ENCODE assay signal across 8 cellular contexts in the genomic region with DNA sequence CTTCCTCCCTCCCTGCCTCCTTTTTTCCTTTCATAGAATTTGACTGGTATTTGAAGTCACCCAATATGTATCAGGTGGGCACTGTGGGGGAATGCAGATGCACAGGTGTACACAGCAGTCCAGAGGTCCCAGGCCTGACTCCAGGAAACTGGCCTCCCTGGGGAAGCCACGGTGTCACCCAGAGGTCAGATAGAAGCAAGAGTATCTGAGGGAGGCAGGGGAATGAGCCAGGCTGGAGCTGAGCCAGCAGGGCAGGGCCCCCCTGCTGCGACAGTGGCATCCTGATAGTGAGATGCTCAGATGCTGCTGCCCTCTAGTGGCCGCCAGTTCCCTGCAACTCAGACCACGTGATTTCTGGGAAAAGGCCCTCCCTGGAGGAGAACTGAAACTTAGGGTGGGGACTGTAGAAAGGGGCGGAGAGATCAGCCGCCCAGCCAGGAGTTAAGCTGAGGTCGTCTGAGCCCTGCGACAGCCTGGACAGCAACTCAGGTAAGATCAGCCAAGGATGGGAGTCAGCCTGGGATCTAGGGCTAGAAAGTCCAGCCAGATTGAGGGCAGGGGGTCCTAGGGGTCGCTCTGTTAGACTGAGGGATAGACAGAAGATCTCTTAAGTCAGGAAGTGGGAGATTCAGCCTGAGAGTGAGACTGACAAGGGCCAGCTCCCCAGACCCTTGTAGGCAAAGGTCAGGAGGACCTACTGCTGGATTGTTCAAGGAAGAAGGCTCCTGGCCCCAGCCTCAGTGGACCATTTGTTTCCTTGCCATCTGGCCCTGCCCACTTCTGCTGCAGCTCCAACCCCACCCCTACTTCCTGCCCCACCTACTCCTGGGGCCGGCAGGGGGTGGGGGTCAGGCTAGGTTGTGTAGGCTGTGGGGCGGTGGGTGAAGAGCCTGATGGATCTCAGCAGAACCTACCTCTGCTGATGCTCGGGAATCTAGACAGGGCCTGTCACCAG. TPM values are rescaled to one million over a fixed set of nuclear protein-coding genes. Genes with fewer than 3 reads are reported as not detected.
DNase-seq lines count a peak whose midpoint lies in the region; ATAC-seq and TF ChIP-seq lines count a peak whose summit lies in the region.

A gene with protein sequence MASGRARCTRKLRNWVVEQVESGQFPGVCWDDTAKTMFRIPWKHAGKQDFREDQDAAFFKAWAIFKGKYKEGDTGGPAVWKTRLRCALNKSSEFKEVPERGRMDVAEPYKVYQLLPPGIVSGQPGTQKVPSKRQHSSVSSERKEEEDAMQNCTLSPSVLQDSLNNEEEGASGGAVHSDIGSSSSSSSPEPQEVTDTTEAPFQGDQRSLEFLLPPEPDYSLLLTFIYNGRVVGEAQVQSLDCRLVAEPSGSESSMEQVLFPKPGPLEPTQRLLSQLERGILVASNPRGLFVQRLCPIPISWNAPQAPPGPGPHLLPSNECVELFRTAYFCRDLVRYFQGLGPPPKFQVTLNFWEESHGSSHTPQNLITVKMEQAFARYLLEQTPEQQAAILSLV (plus strand): TSS at position 416 of the 955 bp plus-strand sequence. CDS start 880 bp downstream, outside the sequence.

- H3K79me2 ChIP-seq in GM23338 (replicated peaks; ENCODE audit: insufficient read depth) = no peaks in the 10 kb centered on the region

- ATAC-seq in GM23338 = peak; percentile 96
- ATAC-seq in naive thymus-derived CD4-positive, alpha-beta T cell = peak; percentile 98
- ATAC-seq in stimulated activated naive B cell treated with anti-CD40 and anti-IgM and Interleukin-4, amounts not matched to agents 10 μg/mL and 1 μg/mL and 100 μg/mL, for 72 hours (replicated peaks) = peak; percentile 97

- no peaks in the 10 kb centered on the region for H3K27me3 ChIP-seq in GM23338 (ENCODE audit: insufficient read depth)
- H3K27me3 ChIP-seq in naive thymus-derived CD4-positive, alpha-beta T cell (ENCODE audit: control insufficient read depth in 2 of 2, insufficient read depth in 2 of 2, low read length in 2 of 2) = no peaks in the 10 kb centered on the region

- H3K27me3 Mint-ChIP-seq in GM23338 (ENCODE audit: insufficient read depth, low read depth, poor library complexity) = peaks cover 4% of the 10 kb centered on the region
- peaks cover 4% of the 10 kb centered on the region for H3K27me3 Mint-ChIP-seq in activated T-helper 1 cell treated with anti-CD3 and anti-CD28 coated beads, Interleukin-12 subunit alpha, Interleukin-12 subunit beta, Interleukin-2, Interleukin-4 antibody, amounts not matched to agents 30 ng/mL and 10 ng/mL and 1 ng/mL, durations not matched to agents 14 hours and 24 hours and 36 hours (ENCODE audit: insufficient read depth)
- H3K27me3 Mint-ChIP-seq in naive thymus-derived CD4-positive, alpha-beta T cell = peaks cover 0 to 4% (median 0%) of the 10 kb centered on the region in 5 donors
- no peaks in the 10 kb centered on the region for H3K27me3 Mint-ChIP-seq in stimulated activated naive B cell treated with anti-CD40 and anti-IgM and Interleukin-4, amounts not matched to agents 10 μg/mL and 1 μg/mL and 100 μg/mL, for 72 hours

- DNase-seq in ELF-1 (ENCODE audit: low read depth, low spot score) = peak; percentile 99
- peak; percentile 99 for DNase-seq in GM23338 (ENCODE audit: low spot score)
- DNase-seq in LHCN-M2 (ENCODE audit: low read depth) = peak; percentile 94
- peak; percentile 92 for DNase-seq in RPMI7951 (ENCODE audit: low read depth)
- DNase-seq in activated T-helper 1 cell treated with anti-CD3 and anti-CD28 coated beads, Interleukin-12 subunit alpha, Interleukin-12 subunit beta, Interleukin-2, Interleukin-4 antibody, amounts not matched to agents 30 ng/mL and 10 ng/mL and 1 ng/mL, durations not matched to agents 14 hours and 24 hours and 36 hours (ENCODE audit: low spot score) = peak; percentile 98
- peak; percentile 94 for DNase-seq in fibroblast of gingiva (ENCODE audit: low read depth)
- DNase-seq in naive thymus-derived CD4-positive, alpha-beta T cell = peak; percentile 93 to 98 (median 96)
- DNase-seq in stimulated activated naive B cell treated with anti-CD40 and anti-IgM and Interleukin-4, amounts not matched to agents 10 μg/mL and 1 μg/mL and 100 μg/mL, for 72 hours = peak; percentile 93

- peak within 1 kb of the TSS; percentile 69 for H3K4me3 Mint-ChIP-seq in GM23338
- H3K4me3 Mint-ChIP-seq in activated T-helper 1 cell treated with anti-CD3 and anti-CD28 coated beads, Interleukin-12 subunit alpha, Interleukin-12 subunit beta, Interleukin-2, Interleukin-4 antibody, amounts not matched to agents 30 ng/mL and 10 ng/mL and 1 ng/mL, durations not matched to agents 14 hours and 24 hours and 36 hours = peak within 1 kb of the TSS; percentile 99
- peak within 1 kb of the TSS; percentile 95 to 100 (median 100) for H3K4me3 Mint-ChIP-seq in naive thymus-derived CD4-positive, alpha-beta T cell
- H3K4me3 Mint-ChIP-seq in stimulated activated naive B cell treated with anti-CD40 and anti-IgM and Interleukin-4, amounts not matched to agents 10 μg/mL and 1 μg/mL and 100 μg/mL, for 72 hours = peak within 1 kb of the TSS; percentile 88 to 91

- peaks cover 9% of the 10 kb centered on the region for H3K4me1 Mint-ChIP-seq in GM23338
- peaks cover 60% of the 10 kb centered on the region for H3K4me1 Mint-ChIP-seq in activated T-helper 1 cell treated with anti-CD3 and anti-CD28 coated beads, Interleukin-12 subunit alpha, Interleukin-12 subunit beta, Interleukin-2, Interleukin-4 antibody, amounts not matched to agents 30 ng/mL and 10 ng/mL and 1 ng/mL, durations not matched to agents 14 hours and 24 hours and 36 hours (ENCODE audit: low read depth)
- peaks cover 38 to 69% (median 56%) of the 10 kb centered on the region in 7 donors for H3K4me1 Mint-ChIP-seq in naive thymus-derived CD4-positive, alpha-beta T cell
- peaks cover 40 to 61% of the 10 kb centered on the region in 2 donors for H3K4me1 Mint-ChIP-seq in stimulated activated naive B cell treated with anti-CD40 and anti-IgM and Interleukin-4, amounts not matched to agents 10 μg/mL and 1 μg/mL and 100 μg/mL, for 72 hours

- peak; percentile 92 to 98 for TF ChIP-seq CTCF in GM23338 (conservative IDR thresholded peaks at IDR 0.05; ENCODE audit: low read depth in 2 of 2)

- H3K4me1 ChIP-seq in GM23338 (ENCODE audit: insufficient read depth) = peaks cover 11% of the 10 kb centered on the region
- peaks cover 34 to 45% of the 10 kb centered on the region in 2 donors for H3K4me1 ChIP-seq in naive thymus-derived CD4-positive, alpha-beta T cell (ENCODE audit: control insufficient read depth in 2 of 2, insufficient read depth in 2 of 2, low read length in 2 of 2)

- 0 out of 2 replicates have a peak, but pooled peaks cover 5% of the 10 kb centered on the region for H3K36me3 ChIP-seq in GM23338 (ENCODE audit: insufficient read depth)
- peaks cover 39 to 73% (median 40%) of the 10 kb centered on the region in 3 experiments for H3K36me3 ChIP-seq in naive thymus-derived CD4-positive, alpha-beta T cell (ENCODE audit: control insufficient read depth in 2 of 3, insufficient read depth in 3 of 3, low read length in 3 of 3)

- H3K9me3 Mint-ChIP-seq in GM23338 = no peaks in the 10 kb centered on the region
- H3K9me3 Mint-ChIP-seq in activated T-helper 1 cell treated with anti-CD3 and anti-CD28 coated beads, Interleukin-12 subunit alpha, Interleukin-12 subunit beta, Interleukin-2, Interleukin-4 antibody, amounts not matched to agents 30 ng/mL and 10 ng/mL and 1 ng/mL, durations not matched to agents 14 hours and 24 hours and 36 hours = no peaks in the 10 kb centered on the region
- H3K9me3 Mint-ChIP-seq in naive thymus-derived CD4-positive, alpha-beta T cell = peaks cover 0 to 4% (median 0%) of the 10 kb centered on the region in 11 donors
- no peaks in the 10 kb centered on the region for H3K9me3 Mint-ChIP-seq in stimulated activated naive B cell treated with anti-CD40 and anti-IgM and Interleukin-4, amounts not matched to agents 10 μg/mL and 1 μg/mL and 100 μg/mL, for 72 hours

- peaks cover 58% of the 10 kb centered on the region for H3K36me3 Mint-ChIP-seq in GM23338 (ENCODE audit: low read depth)
- peaks cover 64% of the 10 kb centered on the region for H3K36me3 Mint-ChIP-seq in activated T-helper 1 cell treated with anti-CD3 and anti-CD28 coated beads, Interleukin-12 subunit alpha, Interleukin-12 subunit beta, Interleukin-2, Interleukin-4 antibody, amounts not matched to agents 30 ng/mL and 10 ng/mL and 1 ng/mL, durations not matched to agents 14 hours and 24 hours and 36 hours (ENCODE audit: low read depth)
- H3K36me3 Mint-ChIP-seq in naive thymus-derived CD4-positive, alpha-beta T cell = peaks cover 11 to 65% (median 30%) of the 10 kb centered on the region in 5 donors
- peaks cover 69 to 74% of the 10 kb centered on the region in 2 donors for H3K36me3 Mint-ChIP-seq in stimulated activated naive B cell treated with anti-CD40 and anti-IgM and Interleukin-4, amounts not matched to agents 10 μg/mL and 1 μg/mL and 100 μg/mL, for 72 hours

- H3K4me3 ChIP-seq in GM23338 = peak within 1 kb of the TSS; percentile 43
- H3K4me3 ChIP-seq in naive thymus-derived CD4-positive, alpha-beta T cell (ENCODE audit: low read length) = peak within 1 kb of the TSS; percentile 89

- H3K9me2 ChIP-seq in GM23338 (ENCODE audit: insufficient read depth) = no peaks in the 10 kb centered on the region

- no peak within 1 kb of the TSS for H3K27ac ChIP-seq in GM23338 (ENCODE audit: low read depth)
- peak within 1 kb of the TSS; percentile 99 for H3K27ac ChIP-seq in naive thymus-derived CD4-positive, alpha-beta T cell (ENCODE audit: low read depth, low read length)

- CTCF ChIA-PET in naive thymus-derived CD4-positive, alpha-beta T cell (lab: Charles Lee) = interaction anchor here (0.7 to 4.2 kb wide), 22 partner anchors 10 to 113 kb away, joined by 3 to 36 read pairs (median 4); a partner anchor contains a TSS

- POLR2A ChIA-PET in naive thymus-derived CD4-positive, alpha-beta T cell (lab: Charles Lee) = interaction anchor here (0.7 to 4.0 kb wide), 32 partner anchors 9 to 271 kb away, joined by 3 to 56 read pairs (median 8); a partner anchor contains a TSS

- H3K27ac Mint-ChIP-seq in GM23338 = peak within 1 kb of the TSS; percentile 47; the same call in 1 of the 2 replicates
- peak within 1 kb of the TSS; percentile 99 for H3K27ac Mint-ChIP-seq in activated T-helper 1 cell treated with anti-CD3 and anti-CD28 coated beads, Interleukin-12 subunit alpha, Interleukin-12 subunit beta, Interleukin-2, Interleukin-4 antibody, amounts not matched to agents 30 ng/mL and 10 ng/mL and 1 ng/mL, durations not matched to agents 14 hours and 24 hours and 36 hours
- peak within 1 kb of the TSS; percentile 98 to 100 (median 100) for H3K27ac Mint-ChIP-seq in naive thymus-derived CD4-positive, alpha-beta T cell
- H3K27ac Mint-ChIP-seq in stimulated activated naive B cell treated with anti-CD40 and anti-IgM and Interleukin-4, amounts not matched to agents 10 μg/mL and 1 μg/mL and 100 μg/mL, for 72 hours = peak within 1 kb of the TSS; percentile 94

- peaks cover 12% of the 10 kb centered on the region; the same call in 1 of the 2 replicates for H3F3A ChIP-seq in GM23338 (replicated peaks; ENCODE audit: low read depth)

- H3K9me3 ChIP-seq in naive thymus-derived CD4-positive, alpha-beta T cell (ENCODE audit: control insufficient read depth in 2 of 3, low read length in 3 of 3) = no peaks in the 10 kb centered on the region

- peak within 1 kb of the TSS; percentile 73 for H3K4me2 ChIP-seq in GM23338

- intact Hi-C loops in activated T-helper 1 cell treated with anti-CD3 and anti-CD28 coated beads, Interleukin-12 subunit alpha, Interleukin-12 subunit beta, Interleukin-2, Interleukin-4 antibody, amounts not matched to agents 30 ng/mL and 10 ng/mL and 1 ng/mL, durations not matched to agents 14 hours and 24 hours and 36 hours (cut with micrococcal nuclease) = loop anchor here (1.0 to 5.0 kb wide), 15 partner anchors 8 to 271 kb away; a partner anchor contains a TSS
- intact Hi-C loops in naive thymus-derived CD4-positive, alpha-beta T cell (cut with micrococcal nuclease) = loop anchor here (1.0 kb wide), 19 partner anchors 10 to 281 kb away; a partner anchor contains a TSS

- peaks cover 3% of the 10 kb centered on the region; the same call in 1 of the 2 replicates for H4K20me1 ChIP-seq in GM23338 (replicated peaks; ENCODE audit: insufficient read depth)

- H2AFZ ChIP-seq in GM23338 = no peak within 1 kb of the TSS

RNA-seq across cellular contexts. Expression of the gene that starts here (rescaled TPM):
- 8.2 and 9.2 TPM in 2 replicates for total RNA-seq in GM23338 (2014; rRNA removed; shearing (Covaris generic))
- polyA plus RNA-seq in GM23338 (2016; fragmentation: Nextera tagmentation; extraction: Ambion mirVana) = 8.4 and 11.1 TPM in 2 replicates
- 43.3 and 70.1 TPM in 2 replicates for total RNA-seq in LHCN-M2 (2014; rRNA removed)
- polyA plus RNA-seq in LHCN-M2 (2012) = 48.6 TPM
- total RNA-seq in RPMI7951 (2014; rRNA removed; shearing (Covaris generic)) = 39.3 and 54.4 TPM in 2 replicates
- 130 and 152 TPM in 2 replicates for total RNA-seq in activated T-helper 1 cell treated with anti-CD3 and anti-CD28 coated beads, Interleukin-12 subunit alpha, Interleukin-12 subunit beta, Interleukin-2, Interleukin-4 antibody, amounts not matched to agents 30 ng/mL and 10 ng/mL and 1 ng/mL, durations not matched to agents 14 hours and 24 hours and 36 hours
- total RNA-seq in naive thymus-derived CD4-positive, alpha-beta T cell = 100 to 1,000 TPM; 133 to 337 (median 189) TPM
- 100 to 1,000 TPM in 1 of 2 donors, 10 to 100 TPM in 1; 73.3 to 110 TPM for polyA plus RNA-seq in naive thymus-derived CD4-positive, alpha-beta T cell

Comparison
In these comparisons a context has a peak if more than half of its experiments do, and no peak if none do; other contexts are left out.
1. H3K27ac Mint-ChIP-seq: peak in every context shown above with its lines; median percentile 100 in naive thymus-derived CD4-positive, alpha-beta T cell; 99 in activated T-helper 1 cell treated with anti-CD3 and anti-CD28 coated beads, Interleukin-12 subunit alpha, Interleukin-12 subunit beta, Interleukin-2, Interleukin-4 antibody, amounts not matched to agents 30 ng/mL and 10 ng/mL and 1 ng/mL, durations not matched to agents 14 hours and 24 hours and 36 hours; 94 in stimulated activated naive B cell treated with anti-CD40 and anti-IgM and Interleukin-4, amounts not matched to agents 10 μg/mL and 1 μg/mL and 100 μg/mL, for 72 hours; 47 in GM23338.